In the genomic region with DNA sequence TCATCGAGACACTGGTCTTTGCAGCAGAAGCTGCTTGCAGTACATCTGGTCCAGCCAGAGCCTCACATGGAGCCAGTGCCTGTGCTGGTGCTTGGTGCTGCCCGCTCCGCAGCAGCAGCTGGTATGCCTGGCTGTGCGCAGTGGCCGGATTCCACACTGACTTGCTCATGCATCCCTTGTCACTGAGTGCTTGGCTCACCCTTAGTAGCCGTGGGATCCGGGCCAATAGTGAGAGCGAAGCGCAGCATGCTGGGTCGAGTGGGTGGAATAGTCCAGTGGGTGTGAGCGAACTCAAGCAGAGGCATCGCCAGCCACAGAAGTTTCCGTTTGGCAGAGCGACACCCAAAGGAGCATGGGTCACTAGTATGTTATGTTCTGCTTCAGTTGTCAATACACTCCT, we compare ENCODE assay signal across 27 cellular contexts. TPM values are rescaled to one million over a fixed set of nuclear protein-coding genes. Genes with fewer than 3 reads are reported as not detected.
DNase-seq lines count a peak whose midpoint lies in the region; ATAC-seq and TF ChIP-seq lines count a peak whose summit lies in the region.
"Had no signal": no experiment of that assay in that cellular context is flagged by ENCODE, and none has a peak within 500 bp of the region (broad histone marks: within the 10 kb centered on the region; RNA-seq: fewer than 3 reads in every experiment).

No MANE protein-coding gene starts in this region.

- in situ Hi-C loops in gastrocnemius medialis (cut with MboI; ENCODE audit: low sequenced_read_pairs in 4 of 4) = loop anchor here in 1 of 4 donors (25.0 kb wide), 1 partner anchor 180 kb away; no protein-coding TSS in a partner anchor

- H3K9me3 ChIP-seq in gastrocnemius medialis = no peaks in the 10 kb centered on the region
- no peaks in the 10 kb centered on the region for H3K9me3 ChIP-seq in SJCRH30 (replicated peaks)
- H3K9me3 ChIP-seq: MG63 had no signal

- intact Hi-C loops in dorsolateral prefrontal cortex (cut with DNase I) = no loop called here
- intact Hi-C loops in gastrocnemius medialis (cut with DNase I; ENCODE audit: low total_unique reads) = no loop called here

- no peaks in the 10 kb centered on the region for H3K27me3 Mint-ChIP-seq in T-cell
- H3K27me3 Mint-ChIP-seq: activated naive CD8-positive, alpha-beta T cell treated with anti-CD3 and anti-CD28 coated beads, Interleukin-2, amount 10 ng/mL, durations not matched to agents 7 days and 5 days; IgD-negative memory B cell had no signal

- H3K27ac ChIP-seq in dorsolateral prefrontal cortex (peak overlapping the region in 2 of 59 donors; percentile 48 to 63), gastrocnemius medialis (no peak overlapping the region), SJCRH30 (no peak overlapping the region)
- H3K27ac ChIP-seq: foreskin keratinocyte, ovary, skin epidermis had no signal

- DNase-seq in AG10803 (ENCODE audit: low read depth) (peak; percentile 18), HT1080 (ENCODE audit: low read depth) (peak; percentile 71), dorsolateral prefrontal cortex (peak in 6 of 10 donors; percentile 36 to 70 (median 58)), gastrocnemius medialis (peak; percentile 5 to 70), NCI-H748 treated with DMSO at 0.1 percent for 48 hours (lab: John Stamatoyannopoulos, UW) (no peak), T-cell (no peak), SJCRH30 (no peak)
- DNase-seq: activated CD4-positive, alpha-beta T cell treated with anti-CD3 and anti-CD28 coated beads for 1 hour; activated CD8-positive, alpha-beta T cell treated with anti-CD3 and anti-CD28 coated beads, Interleukin-2, amount 10 ng/mL, durations not matched to agents 7 days and 5 days; activated effector memory CD4-positive, alpha-beta T cell treated with anti-CD3 and anti-CD28 coated beads, Interleukin-2, amount 50 U/mL, for 16 hours; activated naive CD8-positive, alpha-beta T cell treated with anti-CD3 and anti-CD28 coated beads, Interleukin-2, amount 10 ng/mL, durations not matched to agents 7 days and 5 days; cerebellar nuclear complex; effector CD4-positive, alpha-beta T cell; foreskin keratinocyte; HFFc6; MG63; natural killer cell; NCI-H1417 treated with DMSO at 0.1 percent for 48 hours; NCI-H2081 treated with DMSO at 0.1 percent for 48 hours; ovary; PC-3; SIG-M5; stimulated activated CD4-positive, alpha-beta T cell treated with anti-CD3 and anti-CD28 coated beads, Interleukin-1b, Interleukin-23, amount 100 ng/mL, for 48 hours; substantia nigra had no signal

- no peak overlapping the region for H3K4me3 Mint-ChIP-seq in T-cell
- H3K4me3 Mint-ChIP-seq: activated CD8-positive, alpha-beta T cell treated with anti-CD3 and anti-CD28 coated beads, Interleukin-2, amount 10 ng/mL, durations not matched to agents 7 days and 5 days; activated naive CD8-positive, alpha-beta T cell treated with anti-CD3 and anti-CD28 coated beads, Interleukin-2, amount 10 ng/mL, durations not matched to agents 7 days and 5 days; CD14-positive monocyte; HFFc6; IgD-negative memory B cell; natural killer cell had no signal

- no peaks in the 10 kb centered on the region for H3K4me1 Mint-ChIP-seq in T-cell
- H3K4me1 Mint-ChIP-seq: CD14-positive monocyte, natural killer cell had no signal

- H3K27me3 ChIP-seq in dorsolateral prefrontal cortex = no peaks in the 10 kb centered on the region
- H3K27me3 ChIP-seq in gastrocnemius medialis = no peaks in the 10 kb centered on the region
- no peaks in the 10 kb centered on the region for H3K27me3 ChIP-seq in SJCRH30
- H3K27me3 ChIP-seq: foreskin keratinocyte, MG63, ovary had no signal

- peaks cover 7% of the 10 kb centered on the region for H3K36me3 Mint-ChIP-seq in T-cell
- H3K36me3 Mint-ChIP-seq: natural killer cell had no signal

- CTCF ChIA-PET in T-cell (lab: Charles Lee) = no interaction called here

- H3K9me3 Mint-ChIP-seq in T-cell = no peaks in the 10 kb centered on the region
- H3K9me3 Mint-ChIP-seq: HFFc6, natural killer cell had no signal

- H3K4me1 ChIP-seq in gastrocnemius medialis (no peaks in the 10 kb centered on the region), SJCRH30 (no peaks in the 10 kb centered on the region)
- H3K4me1 ChIP-seq: foreskin keratinocyte had no signal

- no peak overlapping the region for H3K27ac Mint-ChIP-seq in T-cell
- H3K27ac Mint-ChIP-seq: activated CD8-positive, alpha-beta T cell treated with anti-CD3 and anti-CD28 coated beads, Interleukin-2, amount 10 ng/mL, durations not matched to agents 7 days and 5 days; activated naive CD8-positive, alpha-beta T cell treated with anti-CD3 and anti-CD28 coated beads, Interleukin-2, amount 10 ng/mL, durations not matched to agents 7 days and 5 days; HFFc6; IgD-negative memory B cell; natural killer cell had no signal

- peak; percentile 78 to 92 for ATAC-seq in gastrocnemius medialis
- ATAC-seq in T-cell (replicated peaks in 1 of 4) = no peak
- ATAC-seq: activated CD8-positive, alpha-beta T cell treated with anti-CD3 and anti-CD28 coated beads, Interleukin-2, amount 10 ng/mL, durations not matched to agents 7 days and 5 days; foreskin keratinocyte; natural killer cell; PC-3 had no signal

- H3K4me3 ChIP-seq in AG10803 (ENCODE audit: low read length) (no peak overlapping the region), dorsolateral prefrontal cortex (peak overlapping the region in 1 of 59 donors; percentile 10), gastrocnemius medialis (no peak overlapping the region), SJCRH30 (no peak overlapping the region)
- H3K4me3 ChIP-seq: MG63, ovary, skin epidermis had no signal

- POLR2A ChIA-PET in T-cell (lab: Charles Lee) = no interaction called here

- TF ChIP-seq POLR2A in gastrocnemius medialis (IDR thresholded peaks at IDR 0.05) = no peak

- H3K36me3 ChIP-seq in gastrocnemius medialis = no peaks in the 10 kb centered on the region
- no peaks in the 10 kb centered on the region; the same call in 1 of the 2 replicates for H3K36me3 ChIP-seq in SJCRH30
- H3K36me3 ChIP-seq: MG63, ovary had no signal

- no peak for TF ChIP-seq CTCF in AG10803 (conservative IDR thresholded peaks at IDR 0.05; ENCODE audit: low read length)
- TF ChIP-seq CTCF in dorsolateral prefrontal cortex (IDR thresholded peaks at IDR 0.05 in 54 of 56, conservative IDR thresholded peaks at IDR 0.05 in 2 of 56; ENCODE audit: low read depth in 1 of 56, partially characterized antibody in 56 of 56) = no peak
- TF ChIP-seq CTCF in gastrocnemius medialis (IDR thresholded peaks at IDR 0.05 in 4 of 5, conservative IDR thresholded peaks at IDR 0.05 in 1 of 5) = no peak

RNA-seq across cellular contexts. Expression of a gene that starts 10.1 kb away (rescaled TPM):
- 16.0 and 18.7 TPM in 2 replicates for total RNA-seq in HT1080 (2014; rRNA removed; shearing (Covaris generic))
- polyA plus RNA-seq in HT1080 (2015; cell fraction: cytosol; rRNA removed) = 11.7 and 12.5 TPM in 2 replicates
- 16.5 and 16.7 TPM in 2 replicates for polyA plus RNA-seq in HT1080 (2015; cell fraction: nucleus; rRNA removed)
- total RNA-seq in dorsolateral prefrontal cortex (10 to 100 TPM; 13.8 to 42.2 (median 27.4) TPM), gastrocnemius medialis (1 to 10 TPM; 5.3 to 8.0 (median 5.9) TPM), T-cell (10 to 100 TPM; 22.5 to 64.0 (median 28.4) TPM)
- 15.3 TPM in 2 replicates for total RNA-seq in SJCRH30 (2014; rRNA removed; shearing (Covaris generic))

Comparison
In these comparisons a context has a peak if more than half of its experiments do, and no peak if none do; other contexts are left out.
1. DNase-seq: peak in AG10803 (single experiment), HT1080 (single experiment), dorsolateral prefrontal cortex (6 of 10) and gastrocnemius medialis (2 of 2); none in NCI-H748 treated with DMSO at 0.1 percent for 48 hours (single experiment), T-cell (0 of 34) and SJCRH30 (0 of 2).
2. ATAC-seq: peak in gastrocnemius medialis (2 of 2); none in T-cell (0 of 4).